In the genomic region with DNA sequence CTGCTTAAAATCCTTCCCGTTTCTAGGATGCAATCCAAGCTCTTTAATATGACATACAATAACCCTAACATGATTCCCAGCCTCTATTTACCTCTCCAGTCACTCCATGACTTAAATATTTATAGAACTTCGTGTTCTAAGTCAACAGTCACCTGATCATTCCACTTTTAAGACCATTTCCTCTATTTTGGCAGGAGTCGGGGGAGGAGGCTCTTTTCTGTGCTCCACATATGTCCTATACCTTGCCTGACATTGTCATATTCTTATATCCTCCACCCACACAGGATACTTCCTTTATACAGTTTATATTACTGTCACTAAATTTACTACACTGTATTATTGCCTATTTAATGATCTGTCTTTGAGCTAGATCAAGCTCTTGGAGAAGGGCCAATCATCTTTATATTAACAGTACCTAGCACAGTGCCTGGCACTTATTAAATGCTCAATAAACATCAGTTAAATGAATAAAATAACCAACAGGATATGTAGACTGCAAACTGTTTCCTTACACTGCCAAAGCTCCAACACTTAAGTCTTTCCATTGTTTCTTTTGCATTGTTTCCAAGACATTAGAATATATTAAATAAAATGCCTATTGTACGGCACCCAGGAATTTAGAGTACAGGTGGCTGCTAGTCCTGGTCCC, we compare ENCODE assay signal across 8 cellular contexts. TPM values are rescaled to one million over a fixed set of nuclear protein-coding genes. Genes with fewer than 3 reads are reported as not detected.
DNase-seq lines count a peak whose midpoint lies in the region; ATAC-seq and TF ChIP-seq lines count a peak whose summit lies in the region.

No MANE protein-coding gene starts in this region.

- no peak overlapping the region for H3K4ac ChIP-seq in mesenchymal stem cell (ENCODE audit: low read depth in 1 of 2, low read length in 2 of 2)

- peaks cover 87% of the 10 kb centered on the region for H3K79me2 ChIP-seq in GM23338 (replicated peaks; ENCODE audit: insufficient read depth)

- H3K9me3 Mint-ChIP-seq in GM23338: no peaks in the 10 kb centered on the region
- H3K9me3 Mint-ChIP-seq in activated T-helper 17 cell treated with anti-CD3 and anti-CD28 coated beads, Interleukin-2, amount 50 U/mL, for 72 hours: no peaks in the 10 kb centered on the region

- no peak overlapping the region for H2BK12ac ChIP-seq in mesenchymal stem cell (ENCODE audit: low read length in 2 of 2)

- H3K4me3 ChIP-seq in GM23338: peak overlapping the region; percentile 70
- H3K4me3 ChIP-seq in mesenchymal stem cell (ENCODE audit: insufficient read depth in 1 of 2, low read depth in 1 of 2, low read length in 2 of 2): peak overlapping the region in 1 of 2 experiments; percentile 89
- H3K4me3 ChIP-seq in Peyer's patch: peak overlapping the region in 2 of 4 donors; percentile 5 to 69

- H2BK120ac ChIP-seq in mesenchymal stem cell (ENCODE audit: low read depth, low read length): no peak overlapping the region

- H2BK15ac ChIP-seq in mesenchymal stem cell (ENCODE audit: low read depth, poor library complexity, severe bottlenecking): no peak overlapping the region

- peak overlapping the region; percentile 99 for H3K4me3 Mint-ChIP-seq in GM23338
- H3K4me3 Mint-ChIP-seq in activated T-helper 17 cell treated with anti-CD3 and anti-CD28 coated beads, Interleukin-2, amount 50 U/mL, for 72 hours: peak overlapping the region; percentile 77

- peaks cover 59% of the 10 kb centered on the region for H3K4me1 ChIP-seq in GM23338 (ENCODE audit: insufficient read depth)
- peaks cover 6% of the 10 kb centered on the region for H3K4me1 ChIP-seq in mesenchymal stem cell (ENCODE audit: control insufficient read depth, insufficient read depth, low read depth, low read length)
- H3K4me1 ChIP-seq in Peyer's patch: peaks cover 0 to 51% (median 22%) of the 10 kb centered on the region in 4 donors

- H3K27ac Mint-ChIP-seq in GM23338: peak overlapping the region; percentile 29; the same call in 1 of the 2 replicates
- H3K27ac Mint-ChIP-seq in activated T-helper 17 cell treated with anti-CD3 and anti-CD28 coated beads, Interleukin-2, amount 50 U/mL, for 72 hours: peak overlapping the region; percentile 90

- TF ChIP-seq CTCF in 22Rv1 (IDR thresholded peaks at IDR 0.05): no peak
- TF ChIP-seq CTCF in GM23338 (conservative IDR thresholded peaks at IDR 0.05; ENCODE audit: low read depth in 2 of 2): no peak
- TF ChIP-seq CTCF in Peyer's patch (IDR thresholded peaks at IDR 0.05): no peak

- no peak overlapping the region for H3K18ac ChIP-seq in mesenchymal stem cell (ENCODE audit: low read depth in 1 of 2, low read length in 2 of 2)

- H3K14ac ChIP-seq in mesenchymal stem cell (ENCODE audit: low read length in 2 of 2): no peak overlapping the region

- no peaks in the 10 kb centered on the region for H3K36me3 ChIP-seq in GM23338 (ENCODE audit: insufficient read depth)
- peaks cover 0 to 4% of the 10 kb centered on the region in 2 experiments for H3K36me3 ChIP-seq in mesenchymal stem cell (ENCODE audit: control insufficient read depth in 1 of 2, insufficient read depth in 2 of 2, low read depth in 1 of 2, low read length in 2 of 2)
- no peaks in the 10 kb centered on the region for H3K36me3 ChIP-seq in Peyer's patch

- H2AK5ac ChIP-seq in mesenchymal stem cell (ENCODE audit: low read length, severe bottlenecking): no peak overlapping the region

- no peak overlapping the region for H2BK5ac ChIP-seq in mesenchymal stem cell (ENCODE audit: low read depth, low read length, poor library complexity, severe bottlenecking)

- H3K27me3 Mint-ChIP-seq in GM23338 (ENCODE audit: insufficient read depth, low read depth, poor library complexity): peaks cover 8% of the 10 kb centered on the region
- H3K27me3 Mint-ChIP-seq in activated T-helper 17 cell treated with anti-CD3 and anti-CD28 coated beads, Interleukin-2, amount 50 U/mL, for 72 hours: no peaks in the 10 kb centered on the region

- H3K27me3 ChIP-seq in GM23338 (ENCODE audit: insufficient read depth): no peaks in the 10 kb centered on the region
- no peaks in the 10 kb centered on the region for H3K27me3 ChIP-seq in mesenchymal stem cell (ENCODE audit: control insufficient read depth in 1 of 2, insufficient read depth in 1 of 2, low read length in 2 of 2)
- H3K27me3 ChIP-seq in Peyer's patch: no peaks in the 10 kb centered on the region

- no peaks in the 10 kb centered on the region for H3K9me2 ChIP-seq in GM23338 (ENCODE audit: insufficient read depth)

- peaks cover 56% of the 10 kb centered on the region for H3K4me1 Mint-ChIP-seq in GM23338
- H3K4me1 Mint-ChIP-seq in activated T-helper 17 cell treated with anti-CD3 and anti-CD28 coated beads, Interleukin-2, amount 50 U/mL, for 72 hours: peaks cover 60% of the 10 kb centered on the region

- H4K20me1 ChIP-seq in GM23338 (replicated peaks; ENCODE audit: insufficient read depth): peaks cover 54% of the 10 kb centered on the region

- H2AFZ ChIP-seq in GM23338 (no peak overlapping the region), mesenchymal stem cell (ENCODE audit: low read depth, low read length) (no peak overlapping the region)

- no peak overlapping the region for H3K23ac ChIP-seq in mesenchymal stem cell (ENCODE audit: low read length in 2 of 2)

- whole genome bisulfite sequencing in mesenchymal stem cell: 46% methylated on average over 4 of the region's 4 CpGs

- H4K91ac ChIP-seq in mesenchymal stem cell (ENCODE audit: low read length): no peak overlapping the region

- peak overlapping the region; percentile 96 for H3K4me2 ChIP-seq in GM23338
- peak overlapping the region; percentile 26 for H3K4me2 ChIP-seq in mesenchymal stem cell (ENCODE audit: low read length, poor library complexity, severe bottlenecking)

- H3K9me3 ChIP-seq in mesenchymal stem cell (ENCODE audit: control insufficient read depth, low read length): no peaks in the 10 kb centered on the region
- no peaks in the 10 kb centered on the region for H3K9me3 ChIP-seq in Peyer's patch

- ATAC-seq in GM23338 (no peak), HG03565 (IDR thresholded peaks at IDR 0.05; ENCODE audit: unreplicated experiment) (no peak)
- ATAC-seq in activated T-helper 17 cell treated with anti-CD3 and anti-CD28 coated beads, Interleukin-2, amount 50 U/mL, for 72 hours (replicated peaks): no peak

- H3K9ac ChIP-seq in mesenchymal stem cell (ENCODE audit: low read length): peak overlapping the region; percentile 97

- H3K27ac ChIP-seq in 22Rv1 (peak overlapping the region; percentile 95), GM23338 (ENCODE audit: low read depth) (no peak overlapping the region), mesenchymal stem cell (ENCODE audit: low read length, poor library complexity, severe bottlenecking) (no peak overlapping the region), Peyer's patch (no peak overlapping the region)

- H3F3A ChIP-seq in GM23338 (replicated peaks; ENCODE audit: low read depth): no peaks in the 10 kb centered on the region

- DNase-seq in GM23338 (ENCODE audit: low spot score) (no peak), mesenchymal stem cell (no peak), Peyer's patch (no peak), NCI-H2227 (lab: John Stamatoyannopoulos, UW; ENCODE audit: unreplicated experiment) (no peak), DMS53 (lab: John Stamatoyannopoulos, UW) (no peak)

- TF ChIP-seq POLR2A in Peyer's patch (IDR thresholded peaks at IDR 0.05): no peak

- peaks cover 4% of the 10 kb centered on the region; the same call in 2 of the 3 replicates for H3K36me3 Mint-ChIP-seq in GM23338 (ENCODE audit: low read depth)
- H3K36me3 Mint-ChIP-seq in activated T-helper 17 cell treated with anti-CD3 and anti-CD28 coated beads, Interleukin-2, amount 50 U/mL, for 72 hours (ENCODE audit: low read depth): peaks cover 52% of the 10 kb centered on the region

- peaks cover 2% of the 10 kb centered on the region for H3K79me1 ChIP-seq in mesenchymal stem cell (replicated peaks; ENCODE audit: low read length, poor library complexity, severe bottlenecking)

- no peak overlapping the region for H4K8ac ChIP-seq in mesenchymal stem cell (ENCODE audit: low read length)

TF ChIP-seq in GM23338, 12 proteins besides CTCF, POLR2A, EP300 and RAD21 (continues in another document):
- TF ChIP-seq CREB1 (CRISPR knock-in tag; IDR thresholded peaks at IDR 0.05; ENCODE audit: low read depth): no peak
- TF ChIP-seq, protein P1, sequence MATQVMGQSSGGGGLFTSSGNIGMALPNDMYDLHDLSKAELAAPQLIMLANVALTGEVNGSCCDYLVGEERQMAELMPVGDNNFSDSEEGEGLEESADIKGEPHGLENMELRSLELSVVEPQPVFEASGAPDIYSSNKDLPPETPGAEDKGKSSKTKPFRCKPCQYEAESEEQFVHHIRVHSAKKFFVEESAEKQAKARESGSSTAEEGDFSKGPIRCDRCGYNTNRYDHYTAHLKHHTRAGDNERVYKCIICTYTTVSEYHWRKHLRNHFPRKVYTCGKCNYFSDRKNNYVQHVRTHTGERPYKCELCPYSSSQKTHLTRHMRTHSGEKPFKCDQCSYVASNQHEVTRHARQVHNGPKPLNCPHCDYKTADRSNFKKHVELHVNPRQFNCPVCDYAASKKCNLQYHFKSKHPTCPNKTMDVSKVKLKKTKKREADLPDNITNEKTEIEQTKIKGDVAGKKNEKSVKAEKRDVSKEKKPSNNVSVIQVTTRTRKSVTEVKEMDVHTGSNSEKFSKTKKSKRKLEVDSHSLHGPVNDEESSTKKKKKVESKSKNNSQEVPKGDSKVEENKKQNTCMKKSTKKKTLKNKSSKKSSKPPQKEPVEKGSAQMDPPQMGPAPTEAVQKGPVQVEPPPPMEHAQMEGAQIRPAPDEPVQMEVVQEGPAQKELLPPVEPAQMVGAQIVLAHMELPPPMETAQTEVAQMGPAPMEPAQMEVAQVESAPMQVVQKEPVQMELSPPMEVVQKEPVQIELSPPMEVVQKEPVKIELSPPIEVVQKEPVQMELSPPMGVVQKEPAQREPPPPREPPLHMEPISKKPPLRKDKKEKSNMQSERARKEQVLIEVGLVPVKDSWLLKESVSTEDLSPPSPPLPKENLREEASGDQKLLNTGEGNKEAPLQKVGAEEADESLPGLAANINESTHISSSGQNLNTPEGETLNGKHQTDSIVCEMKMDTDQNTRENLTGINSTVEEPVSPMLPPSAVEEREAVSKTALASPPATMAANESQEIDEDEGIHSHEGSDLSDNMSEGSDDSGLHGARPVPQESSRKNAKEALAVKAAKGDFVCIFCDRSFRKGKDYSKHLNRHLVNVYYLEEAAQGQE (IDR thresholded peaks at IDR 0.05; ENCODE audit: unreplicated experiment): no peak

RNA-seq across cellular contexts. Expression of gene ARGLU1, which starts 2.7 kb away (rescaled TPM):
- 92.2 and 108 TPM in 2 replicates for total RNA-seq in GM23338 (2014; rRNA removed; shearing (Covaris generic))
- 159 and 166 TPM in 2 replicates for polyA plus RNA-seq in GM23338 (2016; fragmentation: Nextera tagmentation; extraction: Ambion mirVana)
- 10 to 100 TPM; 66.7 to 74.2 TPM for total RNA-seq in activated T-helper 17 cell treated with anti-CD3 and anti-CD28 coated beads, Interleukin-2, amount 50 U/mL, for 72 hours
- 69.3 TPM for polyA plus RNA-seq in mesenchymal stem cell (2013, experiment 1 of 2)
- 65.2 TPM for polyA plus RNA-seq in mesenchymal stem cell (2013, experiment 2 of 2)
- total RNA-seq in Peyer's patch: 100 to 1,000 TPM in 3 of 4 donors, 10 to 100 TPM in 1; 95.4 to 233 (median 126) TPM

RNA-seq across cellular contexts. Expression of gene EFNB2, which starts 29.8 kb away (rescaled TPM):
- 8.3 and 10.9 TPM in 2 replicates for total RNA-seq in GM23338 (2014; rRNA removed; shearing (Covaris generic))
- polyA plus RNA-seq in GM23338 (2016; fragmentation: Nextera tagmentation; extraction: Ambion mirVana): 5.5 and 5.7 TPM in 2 replicates
- under 1 TPM in 1 of 2 donors, not detected in 1; 0.08 TPM for total RNA-seq in activated T-helper 17 cell treated with anti-CD3 and anti-CD28 coated beads, Interleukin-2, amount 50 U/mL, for 72 hours
- 12.2 TPM for polyA plus RNA-seq in mesenchymal stem cell (2013, experiment 1 of 2)
- 12.9 TPM for polyA plus RNA-seq in mesenchymal stem cell (2013, experiment 2 of 2)
- total RNA-seq in Peyer's patch: 10 to 100 TPM in 3 of 4 donors, 1 to 10 TPM in 1; 5.8 to 38.9 (median 30.2) TPM
